ENCODE assay signal across 10 cellular contexts in genomic region chr1:79042117-79042516, GRCh38. TPM values are rescaled to one million over a fixed set of nuclear protein-coding genes. Genes with fewer than 3 reads are reported as not detected.
DNase-seq lines count a peak whose midpoint lies in the region; ATAC-seq and TF ChIP-seq lines count a peak whose summit lies in the region.
"Had no signal": no experiment of that assay in that cellular context is flagged by ENCODE, and none has a peak within 500 bp of the region (broad histone marks: within the 10 kb centered on the region; RNA-seq: fewer than 3 reads in every experiment).

No MANE protein-coding gene starts in this region.

- POLR2A ChIA-PET in MCF 10A (lab: Yijun Ruan, JAX): interaction anchor here (0.6 to 1.4 kb wide), 3 partner anchors 14 to 203 kb away, joined by 3 to 4 read pairs (median 3); no protein-coding TSS in a partner anchor

- no peaks in the 10 kb centered on the region for H3K36me3 Mint-ChIP-seq in MCF 10A (ENCODE audit: insufficient read depth, unreplicated experiment)
- peaks cover 8% of the 10 kb centered on the region for H3K36me3 Mint-ChIP-seq in neural progenitor cell

- no TSS peak for BruUV-seq in MCF 10A (replicated peaks; lab: Mats Ljungman, UMichigan)

- TF ChIP-seq CTCF in MCF 10A (IDR thresholded peaks at IDR 0.05; ENCODE audit: unreplicated experiment) (no peak), breast epithelium (IDR thresholded peaks at IDR 0.05) (no peak), RWPE2 (IDR thresholded peaks at IDR 0.05; ENCODE audit: poor library complexity, severe bottlenecking) (no peak), esophagus muscularis mucosa (IDR thresholded peaks at IDR 0.05) (no peak), neural progenitor cell (IDR thresholded peaks at IDR 0.05) (no peak)

- TF ChIP-seq POLR2A in breast epithelium (IDR thresholded peaks at IDR 0.05): no peak
- TF ChIP-seq POLR2A in esophagus muscularis mucosa (IDR thresholded peaks at IDR 0.05; ENCODE audit: low read depth): no peak

- H3K27ac Mint-ChIP-seq in MCF 10A (ENCODE audit: low read depth, unreplicated experiment) (no peak overlapping the region), neural progenitor cell (no peak overlapping the region)

- H3K79me2 ChIP-seq in neural progenitor cell (ENCODE audit: low read depth): no peaks in the 10 kb centered on the region

- intact Hi-C loops in MCF 10A (cut with micrococcal nuclease) (no loop called here), breast epithelium (cut with DNase I; ENCODE audit: low total_unique reads) (no loop called here), left colon (cut with DNase I, micrococcal nuclease) (no loop called here), esophagus muscularis mucosa (cut with DNase I) (no loop called here)

- H3K36me3 ChIP-seq in breast epithelium: no peaks in the 10 kb centered on the region
- H3K36me3 ChIP-seq in RWPE2 (ENCODE audit: low read depth): no peaks in the 10 kb centered on the region
- no peaks in the 10 kb centered on the region for H3K36me3 ChIP-seq in esophagus muscularis mucosa
- no peaks in the 10 kb centered on the region for H3K36me3 ChIP-seq in neural progenitor cell
- H3K36me3 ChIP-seq: ovary, thoracic aorta had no signal

- H3K4me3 ChIP-seq in breast epithelium: no peak overlapping the region
- H3K4me3 ChIP-seq in RWPE2 (ENCODE audit: severe bottlenecking): no peak overlapping the region
- H3K4me3 ChIP-seq in esophagus muscularis mucosa: no peak overlapping the region
- no peak overlapping the region for H3K4me3 ChIP-seq in neural progenitor cell
- H3K4me3 ChIP-seq: ovary, thoracic aorta had no signal

- ATAC-seq in HG03045 (IDR thresholded peaks at IDR 0.05; ENCODE audit: unreplicated experiment): peak; percentile 50
- 0 out of 3 replicates have a peak, but pooled peaks have one; percentile 50 for ATAC-seq in RWPE2 (ENCODE audit: low read depth)
- no peak for ATAC-seq in left colon

- H3K9me3 ChIP-seq in breast epithelium: peaks cover 2 to 4% of the 10 kb centered on the region in 2 donors
- H3K9me3 ChIP-seq in RWPE2 (ENCODE audit: severe bottlenecking): no peaks in the 10 kb centered on the region
- H3K9me3 ChIP-seq in esophagus muscularis mucosa: peaks cover 0 to 4% (median 2%) of the 10 kb centered on the region in 4 donors
- no peaks in the 10 kb centered on the region for H3K9me3 ChIP-seq in neural progenitor cell (ENCODE audit: low read depth)
- H3K9me3 ChIP-seq: ovary had no signal

- H3K27me3 Mint-ChIP-seq in MCF 10A (ENCODE audit: insufficient read depth, unreplicated experiment): no peaks in the 10 kb centered on the region
- no peaks in the 10 kb centered on the region for H3K27me3 Mint-ChIP-seq in neural progenitor cell (ENCODE audit: insufficient read depth, low read depth)

- CTCF ChIA-PET in MCF 10A (lab: Yijun Ruan, JAX): interaction anchor here (0.6 kb wide), 1 partner anchor 24 kb away, joined by 3 read pairs; no protein-coding TSS in a partner anchor

- H3K9ac ChIP-seq in neural progenitor cell: no peak overlapping the region

- no peaks in the 10 kb centered on the region for H3K27me3 ChIP-seq in breast epithelium
- no peaks in the 10 kb centered on the region for H3K27me3 ChIP-seq in RWPE2 (ENCODE audit: insufficient read depth, poor library complexity, severe bottlenecking)
- no peaks in the 10 kb centered on the region for H3K27me3 ChIP-seq in esophagus muscularis mucosa
- no peaks in the 10 kb centered on the region for H3K27me3 ChIP-seq in neural progenitor cell
- H3K27me3 ChIP-seq: ovary had no signal

- 69% methylated on average over 2 of the region's 2 CpGs for WGBS in esophagus muscularis mucosa

- H3K4me2 ChIP-seq in neural progenitor cell: no peak overlapping the region

- DNase-seq in MCF 10A (ENCODE audit: unreplicated experiment) (peak; percentile 47), breast epithelium (ENCODE audit: low spot score in 2 of 2) (no peak), RWPE2 (ENCODE audit: low spot score) (no peak), NCI-H748 (lab: John Stamatoyannopoulos, UW; ENCODE audit: unreplicated experiment) (no peak), left colon (no peak), esophagus muscularis mucosa (ENCODE audit: extremely low spot score) (no peak), neural progenitor cell (ENCODE audit: low spot score) (no peak)
- DNase-seq: ovary had no signal

- H3K4me1 Mint-ChIP-seq in MCF 10A (ENCODE audit: insufficient read depth, unreplicated experiment): peaks cover 17% of the 10 kb centered on the region
- no peaks in the 10 kb centered on the region for H3K4me1 Mint-ChIP-seq in neural progenitor cell

- H4K20me1 ChIP-seq in neural progenitor cell (ENCODE audit: low read depth): no peaks in the 10 kb centered on the region

- H3K4me1 ChIP-seq in breast epithelium: no peaks in the 10 kb centered on the region
- H3K4me1 ChIP-seq in RWPE2 (ENCODE audit: insufficient read depth, poor library complexity, severe bottlenecking): peaks cover 6% of the 10 kb centered on the region
- H3K4me1 ChIP-seq in esophagus muscularis mucosa: no peaks in the 10 kb centered on the region
- no peaks in the 10 kb centered on the region for H3K4me1 ChIP-seq in neural progenitor cell

- H3F3A ChIP-seq in neural progenitor cell (ENCODE audit: low read depth): no peaks in the 10 kb centered on the region

- no peak for TF ChIP-seq EP300 in esophagus muscularis mucosa (IDR thresholded peaks at IDR 0.05)

- H3K27ac ChIP-seq in breast epithelium (no peak overlapping the region), RWPE2 (ENCODE audit: poor library complexity, severe bottlenecking) (no peak overlapping the region), esophagus muscularis mucosa (replicated peaks in 1 of 4) (no peak overlapping the region), neural progenitor cell (no peak overlapping the region)
- H3K27ac ChIP-seq: ovary, thoracic aorta had no signal

- H3K9me3 Mint-ChIP-seq in MCF 10A (ENCODE audit: unreplicated experiment): no peaks in the 10 kb centered on the region
- H3K9me3 Mint-ChIP-seq in neural progenitor cell: peaks cover 15% of the 10 kb centered on the region

- H3K4me3 Mint-ChIP-seq in MCF 10A (ENCODE audit: unreplicated experiment) (no peak overlapping the region), neural progenitor cell (no peak overlapping the region)

- no peak overlapping the region for H2AFZ ChIP-seq in neural progenitor cell (replicated peaks)

RNA-seq across cellular contexts. Expression of gene ADGRL4, which starts 35.6 kb away (rescaled TPM):
- total RNA-seq in MCF 10A (2022): 0.21 TPM in 1 of 2 replicates, not detected in the other
- 10 to 100 TPM; 21.2 to 74.4 (median 43.4) TPM for total RNA-seq in breast epithelium
- 1 to 10 TPM; 2.7 to 3.1 TPM for total RNA-seq in left colon
- 10 to 100 TPM; 18.7 to 34.9 (median 32.6) TPM for total RNA-seq in esophagus muscularis mucosa
- 0.07 and 0.31 TPM in 2 replicates for total RNA-seq in neural progenitor cell (ENCODE audit: low replicate concordance)

Comparison
In these comparisons a context has a peak if more than half of its experiments do, and no peak if none do; other contexts are left out.
1. RNA of gene ADGRL4, which starts 35.6 kb away (total RNA-seq): 21.2 to 74.4 TPM in breast epithelium and 18.7 to 34.9 TPM in esophagus muscularis mucosa; 2.7 to 3.1 TPM in left colon, 0.21 TPM in MCF 10A and 0.07 to 0.31 TPM in neural progenitor cell; every median in the first group is over 4 times any median in the second.